In the genomic region with DNA sequence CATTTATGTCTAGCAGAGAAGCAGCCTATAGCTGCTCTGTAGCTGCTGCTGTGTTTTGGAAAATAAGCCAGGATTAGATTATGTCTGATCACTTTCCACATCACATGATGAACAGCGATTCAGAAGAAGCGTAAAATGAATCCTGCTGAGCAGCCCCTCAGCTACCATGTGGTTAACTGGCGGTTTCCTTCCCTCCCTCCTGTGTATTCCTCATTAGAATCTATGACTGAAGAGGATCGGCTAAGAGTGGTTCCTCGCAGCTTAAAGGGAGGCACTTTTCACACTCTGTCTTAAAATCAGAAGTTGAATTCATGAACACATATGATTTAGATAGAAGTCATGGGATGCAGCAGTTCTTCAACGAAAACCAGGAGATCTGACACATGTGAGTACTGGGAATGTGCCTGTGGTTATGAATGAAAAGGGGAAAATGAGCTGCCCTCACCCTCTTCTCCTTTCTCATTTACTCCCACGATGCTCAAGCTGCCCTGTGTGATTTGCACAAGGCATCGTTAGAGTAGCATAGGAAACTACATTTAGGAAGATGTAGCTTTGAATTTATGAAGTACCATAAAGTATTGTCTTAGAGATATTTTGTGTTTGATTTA, we compare ENCODE assay signal across 1 cellular context.
TF ChIP-seq lines count a peak whose summit lies in the region.

A gene with protein sequence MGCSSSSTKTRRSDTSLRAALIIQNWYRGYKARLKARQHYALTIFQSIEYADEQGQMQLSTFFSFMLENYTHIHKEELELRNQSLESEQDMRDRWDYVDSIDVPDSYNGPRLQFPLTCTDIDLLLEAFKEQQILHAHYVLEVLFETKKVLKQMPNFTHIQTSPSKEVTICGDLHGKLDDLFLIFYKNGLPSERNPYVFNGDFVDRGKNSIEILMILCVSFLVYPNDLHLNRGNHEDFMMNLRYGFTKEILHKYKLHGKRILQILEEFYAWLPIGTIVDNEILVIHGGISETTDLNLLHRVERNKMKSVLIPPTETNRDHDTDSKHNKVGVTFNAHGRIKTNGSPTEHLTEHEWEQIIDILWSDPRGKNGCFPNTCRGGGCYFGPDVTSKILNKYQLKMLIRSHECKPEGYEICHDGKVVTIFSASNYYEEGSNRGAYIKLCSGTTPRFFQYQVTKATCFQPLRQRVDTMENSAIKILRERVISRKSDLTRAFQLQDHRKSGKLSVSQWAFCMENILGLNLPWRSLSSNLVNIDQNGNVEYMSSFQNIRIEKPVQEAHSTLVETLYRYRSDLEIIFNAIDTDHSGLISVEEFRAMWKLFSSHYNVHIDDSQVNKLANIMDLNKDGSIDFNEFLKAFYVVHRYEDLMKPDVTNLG (plus strand): TSS at position 204 of the 608 bp plus-strand sequence. CDS start 136 bp downstream, at position 340.

TF ChIP-seq in HEK293, 187 proteins besides CTCF, POLR2A, EP300 and RAD21 (continued from another document and continues in another):
- TF ChIP-seq, protein P1, sequence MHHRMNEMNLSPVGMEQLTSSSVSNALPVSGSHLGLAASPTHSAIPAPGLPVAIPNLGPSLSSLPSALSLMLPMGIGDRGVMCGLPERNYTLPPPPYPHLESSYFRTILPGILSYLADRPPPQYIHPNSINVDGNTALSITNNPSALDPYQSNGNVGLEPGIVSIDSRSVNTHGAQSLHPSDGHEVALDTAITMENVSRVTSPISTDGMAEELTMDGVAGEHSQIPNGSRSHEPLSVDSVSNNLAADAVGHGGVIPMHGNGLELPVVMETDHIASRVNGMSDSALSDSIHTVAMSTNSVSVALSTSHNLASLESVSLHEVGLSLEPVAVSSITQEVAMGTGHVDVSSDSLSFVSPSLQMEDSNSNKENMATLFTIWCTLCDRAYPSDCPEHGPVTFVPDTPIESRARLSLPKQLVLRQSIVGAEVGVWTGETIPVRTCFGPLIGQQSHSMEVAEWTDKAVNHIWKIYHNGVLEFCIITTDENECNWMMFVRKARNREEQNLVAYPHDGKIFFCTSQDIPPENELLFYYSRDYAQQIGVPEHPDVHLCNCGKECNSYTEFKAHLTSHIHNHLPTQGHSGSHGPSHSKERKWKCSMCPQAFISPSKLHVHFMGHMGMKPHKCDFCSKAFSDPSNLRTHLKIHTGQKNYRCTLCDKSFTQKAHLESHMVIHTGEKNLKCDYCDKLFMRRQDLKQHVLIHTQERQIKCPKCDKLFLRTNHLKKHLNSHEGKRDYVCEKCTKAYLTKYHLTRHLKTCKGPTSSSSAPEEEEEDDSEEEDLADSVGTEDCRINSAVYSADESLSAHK (tag by site-specific recombination; IDR thresholded peaks at IDR 0.05): 0 out of 2 replicates have a peak, but pooled peaks have one; percentile 49
- TF ChIP-seq ZNF155 (tag by site-specific recombination; IDR thresholded peaks at IDR 0.05) (no peak), ZNF132 (tag by site-specific recombination; IDR thresholded peaks at IDR 0.05; ENCODE audit: borderline replicate concordance) (no peak), ZNF140 (tag by site-specific recombination; IDR thresholded peaks at IDR 0.05) (no peak), ZNF138 (tag by site-specific recombination; IDR thresholded peaks at IDR 0.05; ENCODE audit: borderline replicate concordance) (no peak), ZBTB17 (tag by site-specific recombination; IDR thresholded peaks at IDR 0.05) (peak; percentile 73), YY1 (tag by site-specific recombination; IDR thresholded peaks at IDR 0.05) (no peak), ZNF223 (tag by site-specific recombination; IDR thresholded peaks at IDR 0.05) (no peak), ZNF664 (tag by site-specific recombination; IDR thresholded peaks at IDR 0.05) (no peak), ZNF843 (tag by site-specific recombination; IDR thresholded peaks at IDR 0.05) (no peak), SP7 (tag by site-specific recombination; IDR thresholded peaks at IDR 0.05) (no peak), ZNF169 (tag by site-specific recombination; IDR thresholded peaks at IDR 0.05) (no peak), ZFP69B (tag by site-specific recombination; IDR thresholded peaks at IDR 0.05) (0 out of 2 replicates have a peak, but pooled peaks have one; percentile 14), ZNF768 (tag by site-specific recombination; IDR thresholded peaks at IDR 0.05) (no peak), PRDM1 (tag by site-specific recombination; IDR thresholded peaks at IDR 0.05) (no peak), ZNF274 (IDR thresholded peaks at IDR 0.05; ENCODE audit: low read length) (no peak), ZNF274 (tag by site-specific recombination; IDR thresholded peaks at IDR 0.05; ENCODE audit: borderline replicate concordance) (no peak), ZNF560 (tag by site-specific recombination; IDR thresholded peaks at IDR 0.05; ENCODE audit: borderline replicate concordance) (no peak), ZNF561 (tag by site-specific recombination; IDR thresholded peaks at IDR 0.05; ENCODE audit: borderline replicate concordance) (no peak), ZNF184 (tag by site-specific recombination; IDR thresholded peaks at IDR 0.05) (no peak), YY2 (tag by site-specific recombination; IDR thresholded peaks at IDR 0.05) (no peak), ZNF350 (tag by site-specific recombination; IDR thresholded peaks at IDR 0.05) (no peak), GLIS2 (tag by site-specific recombination; IDR thresholded peaks at IDR 0.05) (no peak), TRIM28 (IDR thresholded peaks at IDR 0.05; ENCODE audit: borderline replicate concordance, low read length) (peak; percentile 74), IKZF3 (tag by site-specific recombination; IDR thresholded peaks at IDR 0.05) (no peak), GLI2 (tag by site-specific recombination; IDR thresholded peaks at IDR 0.05; ENCODE audit: borderline replicate concordance, low read depth) (no peak), ZNF837 (tag by site-specific recombination; IDR thresholded peaks at IDR 0.05) (no peak), HOXA7 (CRISPR knock-in tag; IDR thresholded peaks at IDR 0.05; ENCODE audit: borderline replicate concordance) (no peak), ZBTB7A (tag by site-specific recombination; IDR thresholded peaks at IDR 0.05; ENCODE audit: low read depth) (no peak), ZEB2 (tag by site-specific recombination; IDR thresholded peaks at IDR 0.05) (no peak), ZNF521 (tag by site-specific recombination; IDR thresholded peaks at IDR 0.05) (no peak), OSR2 (tag by site-specific recombination; IDR thresholded peaks at IDR 0.05) (peak; percentile 58; the same call in 1 of the 2 replicates), ZNF670 (tag by site-specific recombination; IDR thresholded peaks at IDR 0.05; ENCODE audit: low read depth) (no peak), TCF7L2 (IDR thresholded peaks at IDR 0.05; ENCODE audit: borderline replicate concordance, low read depth, low read length) (no peak), ZNF292 (tag by site-specific recombination; IDR thresholded peaks at IDR 0.05; ENCODE audit: borderline replicate concordance, low read depth) (no peak), ZNF514 (tag by site-specific recombination; IDR thresholded peaks at IDR 0.05) (no peak)
- TF ChIP-seq, protein P2, sequence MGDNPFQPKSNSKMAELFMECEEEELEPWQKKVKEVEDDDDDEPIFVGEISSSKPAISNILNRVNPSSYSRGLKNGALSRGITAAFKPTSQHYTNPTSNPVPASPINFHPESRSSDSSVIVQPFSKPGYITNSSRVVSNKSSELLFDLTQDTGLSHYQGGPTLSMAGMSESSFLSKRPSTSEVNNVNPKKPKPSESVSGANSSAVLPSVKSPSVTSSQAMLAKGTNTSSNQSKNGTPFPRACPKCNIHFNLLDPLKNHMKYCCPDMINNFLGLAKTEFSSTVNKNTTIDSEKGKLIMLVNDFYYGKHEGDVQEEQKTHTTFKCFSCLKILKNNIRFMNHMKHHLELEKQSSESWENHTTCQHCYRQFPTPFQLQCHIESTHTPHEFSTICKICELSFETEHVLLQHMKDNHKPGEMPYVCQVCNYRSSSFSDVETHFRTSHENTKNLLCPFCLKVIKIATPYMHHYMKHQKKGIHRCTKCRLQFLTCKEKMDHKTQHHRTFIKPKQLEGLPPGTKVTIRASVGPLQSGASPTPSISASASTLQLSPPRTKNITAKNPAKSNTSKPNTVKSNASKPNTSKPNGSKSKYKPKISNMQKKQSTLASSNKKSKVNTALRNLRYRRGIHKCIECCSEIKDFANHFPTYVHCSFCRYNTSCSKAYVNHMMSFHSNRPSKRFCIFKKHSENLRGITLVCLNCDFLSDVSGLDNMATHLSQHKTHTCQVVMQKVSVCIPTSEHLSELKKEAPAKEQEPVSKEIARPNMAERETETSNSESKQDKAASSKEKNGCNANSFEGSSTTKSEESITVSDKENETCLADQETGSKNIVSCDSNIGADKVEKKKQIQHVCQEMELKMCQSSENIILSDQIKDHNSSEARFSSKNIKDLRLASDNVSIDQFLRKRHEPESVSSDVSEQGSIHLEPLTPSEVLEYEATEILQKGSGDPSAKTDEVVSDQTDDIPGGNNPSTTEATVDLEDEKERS (tag by site-specific recombination; IDR thresholded peaks at IDR 0.05): no peak
- TF ChIP-seq, protein P3, sequence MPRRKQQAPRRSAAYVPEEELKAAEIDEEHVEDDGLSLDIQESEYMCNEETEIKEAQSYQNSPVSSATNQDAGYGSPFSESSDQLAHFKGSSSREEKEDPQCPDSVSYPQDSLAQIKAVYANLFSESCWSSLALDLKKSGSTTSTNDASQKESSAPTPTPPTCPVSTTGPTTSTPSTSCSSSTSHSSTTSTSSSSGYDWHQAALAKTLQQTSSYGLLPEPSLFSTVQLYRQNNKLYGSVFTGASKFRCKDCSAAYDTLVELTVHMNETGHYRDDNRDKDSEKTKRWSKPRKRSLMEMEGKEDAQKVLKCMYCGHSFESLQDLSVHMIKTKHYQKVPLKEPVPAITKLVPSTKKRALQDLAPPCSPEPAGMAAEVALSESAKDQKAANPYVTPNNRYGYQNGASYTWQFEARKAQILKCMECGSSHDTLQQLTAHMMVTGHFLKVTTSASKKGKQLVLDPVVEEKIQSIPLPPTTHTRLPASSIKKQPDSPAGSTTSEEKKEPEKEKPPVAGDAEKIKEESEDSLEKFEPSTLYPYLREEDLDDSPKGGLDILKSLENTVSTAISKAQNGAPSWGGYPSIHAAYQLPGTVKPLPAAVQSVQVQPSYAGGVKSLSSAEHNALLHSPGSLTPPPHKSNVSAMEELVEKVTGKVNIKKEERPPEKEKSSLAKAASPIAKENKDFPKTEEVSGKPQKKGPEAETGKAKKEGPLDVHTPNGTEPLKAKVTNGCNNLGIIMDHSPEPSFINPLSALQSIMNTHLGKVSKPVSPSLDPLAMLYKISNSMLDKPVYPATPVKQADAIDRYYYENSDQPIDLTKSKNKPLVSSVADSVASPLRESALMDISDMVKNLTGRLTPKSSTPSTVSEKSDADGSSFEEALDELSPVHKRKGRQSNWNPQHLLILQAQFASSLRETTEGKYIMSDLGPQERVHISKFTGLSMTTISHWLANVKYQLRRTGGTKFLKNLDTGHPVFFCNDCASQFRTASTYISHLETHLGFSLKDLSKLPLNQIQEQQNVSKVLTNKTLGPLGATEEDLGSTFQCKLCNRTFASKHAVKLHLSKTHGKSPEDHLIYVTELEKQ (tag by site-specific recombination; IDR thresholded peaks at IDR 0.05; ENCODE audit: borderline replicate concordance): no peak
- TF ChIP-seq, protein P4, sequence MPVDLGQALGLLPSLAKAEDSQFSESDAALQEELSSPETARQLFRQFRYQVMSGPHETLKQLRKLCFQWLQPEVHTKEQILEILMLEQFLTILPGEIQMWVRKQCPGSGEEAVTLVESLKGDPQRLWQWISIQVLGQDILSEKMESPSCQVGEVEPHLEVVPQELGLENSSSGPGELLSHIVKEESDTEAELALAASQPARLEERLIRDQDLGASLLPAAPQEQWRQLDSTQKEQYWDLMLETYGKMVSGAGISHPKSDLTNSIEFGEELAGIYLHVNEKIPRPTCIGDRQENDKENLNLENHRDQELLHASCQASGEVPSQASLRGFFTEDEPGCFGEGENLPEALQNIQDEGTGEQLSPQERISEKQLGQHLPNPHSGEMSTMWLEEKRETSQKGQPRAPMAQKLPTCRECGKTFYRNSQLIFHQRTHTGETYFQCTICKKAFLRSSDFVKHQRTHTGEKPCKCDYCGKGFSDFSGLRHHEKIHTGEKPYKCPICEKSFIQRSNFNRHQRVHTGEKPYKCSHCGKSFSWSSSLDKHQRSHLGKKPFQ (tag by site-specific recombination; IDR thresholded peaks at IDR 0.05): no peak
- TF ChIP-seq, protein P5, sequence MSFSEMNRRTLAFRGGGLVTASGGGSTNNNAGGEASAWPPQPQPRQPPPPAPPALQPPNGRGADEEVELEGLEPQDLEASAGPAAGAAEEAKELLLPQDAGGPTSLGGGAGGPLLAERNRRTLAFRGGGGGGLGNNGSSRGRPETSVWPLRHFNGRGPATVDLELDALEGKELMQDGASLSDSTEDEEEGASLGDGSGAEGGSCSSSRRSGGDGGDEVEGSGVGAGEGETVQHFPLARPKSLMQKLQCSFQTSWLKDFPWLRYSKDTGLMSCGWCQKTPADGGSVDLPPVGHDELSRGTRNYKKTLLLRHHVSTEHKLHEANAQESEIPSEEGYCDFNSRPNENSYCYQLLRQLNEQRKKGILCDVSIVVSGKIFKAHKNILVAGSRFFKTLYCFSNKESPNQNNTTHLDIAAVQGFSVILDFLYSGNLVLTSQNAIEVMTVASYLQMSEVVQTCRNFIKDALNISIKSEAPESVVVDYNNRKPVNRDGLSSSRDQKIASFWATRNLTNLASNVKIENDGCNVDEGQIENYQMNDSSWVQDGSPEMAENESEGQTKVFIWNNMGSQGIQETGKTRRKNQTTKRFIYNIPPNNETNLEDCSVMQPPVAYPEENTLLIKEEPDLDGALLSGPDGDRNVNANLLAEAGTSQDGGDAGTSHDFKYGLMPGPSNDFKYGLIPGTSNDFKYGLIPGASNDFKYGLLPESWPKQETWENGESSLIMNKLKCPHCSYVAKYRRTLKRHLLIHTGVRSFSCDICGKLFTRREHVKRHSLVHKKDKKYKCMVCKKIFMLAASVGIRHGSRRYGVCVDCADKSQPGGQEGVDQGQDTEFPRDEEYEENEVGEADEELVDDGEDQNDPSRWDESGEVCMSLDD (tag by site-specific recombination; IDR thresholded peaks at IDR 0.05): no peak
- TF ChIP-seq, protein P6, sequence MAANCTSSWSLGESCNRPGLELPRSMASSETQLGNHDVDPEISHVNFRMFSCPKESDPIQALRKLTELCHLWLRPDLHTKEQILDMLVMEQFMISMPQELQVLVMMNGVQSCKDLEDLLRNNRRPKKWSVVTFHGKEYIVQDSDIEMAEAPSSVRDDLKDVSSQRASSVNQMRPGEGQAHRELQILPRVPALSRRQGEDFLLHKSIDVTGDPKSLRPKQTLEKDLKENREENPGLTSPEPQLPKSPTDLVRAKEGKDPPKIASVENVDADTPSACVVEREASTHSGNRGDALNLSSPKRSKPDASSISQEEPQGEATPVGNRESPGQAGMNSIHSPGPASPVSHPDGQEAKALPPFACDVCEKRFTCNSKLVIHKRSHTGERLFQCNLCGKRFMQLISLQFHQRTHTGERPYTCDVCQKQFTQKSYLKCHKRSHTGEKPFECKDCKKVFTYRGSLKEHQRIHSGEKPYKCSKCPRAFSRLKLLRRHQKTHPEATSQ (tag by site-specific recombination; IDR thresholded peaks at IDR 0.05): no peak
